8 cellular contexts compared by ENCODE assay signal in the genomic region with DNA sequence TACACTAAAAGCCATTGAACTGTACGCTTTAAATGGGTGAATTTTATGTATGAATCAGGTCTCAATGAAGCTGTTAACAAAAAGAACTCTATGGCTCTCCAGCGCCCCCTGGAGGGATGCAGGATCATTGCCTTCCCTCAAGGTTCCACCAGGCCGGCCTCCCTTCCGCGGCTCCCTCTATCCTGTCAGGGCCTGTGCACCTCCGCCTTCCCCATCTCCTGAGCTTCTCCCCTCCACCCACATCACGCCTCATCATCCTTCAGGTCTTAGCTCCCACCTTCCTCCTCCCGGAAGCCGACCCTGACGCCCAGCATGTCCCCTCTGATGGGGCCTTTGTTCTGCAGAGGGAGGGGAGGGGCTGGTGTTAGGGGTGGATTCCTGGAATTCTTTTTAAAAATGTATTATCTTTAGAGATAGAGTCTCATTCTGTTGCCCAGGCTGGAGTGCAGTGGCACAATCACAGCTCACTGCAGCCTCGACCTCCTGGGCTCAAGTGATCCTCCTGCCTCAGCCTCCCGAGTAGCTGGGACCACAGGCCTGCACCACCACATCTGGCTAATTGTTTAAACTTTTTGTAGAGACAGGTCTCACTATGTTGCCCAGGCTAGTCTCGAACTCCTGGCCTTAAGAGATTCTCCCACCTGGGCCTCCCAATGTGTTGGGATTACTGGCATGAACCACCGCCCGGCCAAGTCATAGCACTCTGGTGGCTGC. TPM values are rescaled to one million over a fixed set of nuclear protein-coding genes. Genes with fewer than 3 reads are reported as not detected.
DNase-seq lines count a peak whose midpoint lies in the region; ATAC-seq and TF ChIP-seq lines count a peak whose summit lies in the region.

No MANE protein-coding gene starts in this region.

- H3K9me3 ChIP-seq in PC-9 (ENCODE audit: insufficient read depth, low read depth) (no peaks in the 10 kb centered on the region), neural cell (ENCODE audit: low read length) (no peaks in the 10 kb centered on the region)

- no peak overlapping the region for H3K4me3 Mint-ChIP-seq in activated T-cell treated with anti-CD3 and anti-CD28 coated beads, Interleukin-2, amount 50 U/mL, for 24 hours
- no peak overlapping the region for H3K4me3 Mint-ChIP-seq in stimulated activated naive CD8-positive, alpha-beta T cell treated with anti-CD3 and anti-CD28 coated beads, Interleukin-15, amount 100 ng/mL, for 72 hours

- H3K27ac Mint-ChIP-seq in activated T-cell treated with anti-CD3 and anti-CD28 coated beads, Interleukin-2, amount 50 U/mL, for 24 hours: no peak overlapping the region
- H3K27ac Mint-ChIP-seq in stimulated activated naive CD8-positive, alpha-beta T cell treated with anti-CD3 and anti-CD28 coated beads, Interleukin-15, amount 100 ng/mL, for 72 hours: no peak overlapping the region

- H4K20me1 ChIP-seq in PC-9 (ENCODE audit: insufficient read depth): no peaks in the 10 kb centered on the region
- no peaks in the 10 kb centered on the region for H4K20me1 ChIP-seq in neural cell (ENCODE audit: insufficient read depth)

- intact Hi-C loops in PC-9 (cut with micrococcal nuclease; ENCODE audit: unreplicated experiment): loop anchor here (2.0 kb wide), 1 partner anchor 95 kb away; no protein-coding TSS in a partner anchor

- TF ChIP-seq EP300 in neural cell (conservative IDR thresholded peaks at IDR 0.05; ENCODE audit: poor library complexity, severe bottlenecking): no peak

- peaks cover 4% of the 10 kb centered on the region for H3K4me1 Mint-ChIP-seq in activated T-cell treated with anti-CD3 and anti-CD28 coated beads, Interleukin-2, amount 50 U/mL, for 24 hours (ENCODE audit: low read depth)
- H3K4me1 Mint-ChIP-seq in stimulated activated naive CD8-positive, alpha-beta T cell treated with anti-CD3 and anti-CD28 coated beads, Interleukin-15, amount 100 ng/mL, for 72 hours: peaks cover 5% of the 10 kb centered on the region

- H3K27me3 Mint-ChIP-seq in activated T-cell treated with anti-CD3 and anti-CD28 coated beads, Interleukin-2, amount 50 U/mL, for 24 hours: peaks cover 4% of the 10 kb centered on the region
- peaks cover 22% of the 10 kb centered on the region for H3K27me3 Mint-ChIP-seq in stimulated activated naive CD8-positive, alpha-beta T cell treated with anti-CD3 and anti-CD28 coated beads, Interleukin-15, amount 100 ng/mL, for 72 hours

- TF ChIP-seq CTCF in PC-9 (conservative IDR thresholded peaks at IDR 0.05): peak; percentile 97
- peak; percentile 62 for TF ChIP-seq CTCF in neural cell (IDR thresholded peaks at IDR 0.05; ENCODE audit: poor library complexity, severe bottlenecking)

- H3K9me2 ChIP-seq in PC-9 (ENCODE audit: insufficient read depth) (no peaks in the 10 kb centered on the region), neural cell (ENCODE audit: insufficient read depth, low read length) (no peaks in the 10 kb centered on the region)

- H3F3A ChIP-seq in PC-9 (ENCODE audit: insufficient read depth, low read depth) (no peaks in the 10 kb centered on the region; the same call in 1 of the 2 replicates), neural cell (ENCODE audit: insufficient read depth, low read length, poor library complexity, severe bottlenecking) (no peaks in the 10 kb centered on the region)

- H3K27ac ChIP-seq in PC-9: no peak overlapping the region
- H3K27ac ChIP-seq in neural cell (ENCODE audit: low read length): no peak overlapping the region

- H3K4me2 ChIP-seq in PC-9 (no peak overlapping the region), neural cell (ENCODE audit: low read length) (no peak overlapping the region)

- no peaks in the 10 kb centered on the region for H3K36me3 Mint-ChIP-seq in activated T-cell treated with anti-CD3 and anti-CD28 coated beads, Interleukin-2, amount 50 U/mL, for 24 hours (ENCODE audit: low read depth)

- no peak overlapping the region for H2AFZ ChIP-seq in PC-9
- H2AFZ ChIP-seq in neural cell (ENCODE audit: low read depth, low read length): no peak overlapping the region

- no peaks in the 10 kb centered on the region for H3K36me3 ChIP-seq in PC-9 (ENCODE audit: low read depth)
- no peaks in the 10 kb centered on the region for H3K36me3 ChIP-seq in neural cell (ENCODE audit: insufficient read depth, low read length)

- H3K4me3 ChIP-seq in PC-9 (no peak overlapping the region), neural cell (ENCODE audit: low read length) (no peak overlapping the region)

- POLR2A ChIA-PET in PC-9 (lab: Charles Lee; ENCODE audit: unreplicated experiment): no interaction called here

- no peak overlapping the region for H3K9ac ChIP-seq in neural cell (ENCODE audit: low read length)

- no peaks in the 10 kb centered on the region for H3K9me3 Mint-ChIP-seq in activated T-cell treated with anti-CD3 and anti-CD28 coated beads, Interleukin-2, amount 50 U/mL, for 24 hours
- H3K9me3 Mint-ChIP-seq in stimulated activated naive CD8-positive, alpha-beta T cell treated with anti-CD3 and anti-CD28 coated beads, Interleukin-15, amount 100 ng/mL, for 72 hours: no peaks in the 10 kb centered on the region

- H3K4me1 ChIP-seq in PC-9 (replicated peaks; ENCODE audit: insufficient read depth): no peaks in the 10 kb centered on the region

- no peaks in the 10 kb centered on the region for H3K79me2 ChIP-seq in PC-9 (ENCODE audit: low read depth)
- H3K79me2 ChIP-seq in neural cell (replicated peaks; ENCODE audit: insufficient read depth, low read length): no peaks in the 10 kb centered on the region

- CTCF ChIA-PET in PC-9 (lab: Charles Lee): interaction anchor here (0.9 to 1.1 kb wide), 3 partner anchors 36 to 42 kb away, joined by 3 to 5 read pairs (median 4); partner anchors contain the start of gene DHX34

- H3K27me3 ChIP-seq in PC-9 (ENCODE audit: insufficient read depth, low read depth): peaks cover 2% of the 10 kb centered on the region; the same call in 1 of the 2 replicates
- no peaks in the 10 kb centered on the region for H3K27me3 ChIP-seq in neural cell (ENCODE audit: insufficient read depth, low read depth, low read length)

- peak; percentile 58 for DNase-seq in COLO829 (ENCODE audit: low spot score)
- DNase-seq in HT-29 (ENCODE audit: low spot score): peak; percentile 94
- DNase-seq in PC-9: peak; percentile 49 to 73
- DNase-seq in activated T-cell treated with anti-CD3 and anti-CD28 coated beads, Interleukin-2, amount 50 U/mL, for 24 hours: peak; percentile 85
- DNase-seq in fibroblast of peridontal ligament (ENCODE audit: extremely low read depth): peak; percentile 80
- DNase-seq in stimulated activated naive CD8-positive, alpha-beta T cell treated with anti-CD3 and anti-CD28 coated beads, Interleukin-15, amount 100 ng/mL, for 72 hours: peak; percentile 76 to 78

- peak; percentile 84 for ATAC-seq in stimulated activated naive CD8-positive, alpha-beta T cell treated with anti-CD3 and anti-CD28 coated beads, Interleukin-15, amount 100 ng/mL, for 72 hours
- no peak for ATAC-seq in GM18909 (IDR thresholded peaks at IDR 0.05; ENCODE audit: poor library complexity, unreplicated experiment)

- TF ChIP-seq RAD21 in neural cell (conservative IDR thresholded peaks at IDR 0.05): peak; percentile 23

- BruUV-seq in PC-9 (replicated peaks; lab: Mats Ljungman, UMichigan): no TSS peak

TF ChIP-seq in neural cell, 6 proteins besides CTCF, POLR2A, EP300 and RAD21:
- TF ChIP-seq TAF1 (IDR thresholded peaks at IDR 0.05; ENCODE audit: low read depth) (no peak), SMC3 (conservative IDR thresholded peaks at IDR 0.05; ENCODE audit: poor library complexity) (peak; percentile 31), EZH2 (IDR thresholded peaks at IDR 0.05; ENCODE audit: borderline replicate concordance, insufficient read depth, low read length, poor library complexity, severe bottlenecking) (no peak), MXI1 (conservative IDR thresholded peaks at IDR 0.05; ENCODE audit: poor library complexity, severe bottlenecking) (no peak)

RNA-seq across cellular contexts. Expression of gene MEIS3, which starts 27.7 kb away (rescaled TPM):
- 0.37 and 1.1 TPM in 2 replicates for total RNA-seq in HT-29 (2014; rRNA removed; shearing (Covaris generic))
- total RNA-seq in PC-9 (2021): 1.9 and 4.9 TPM in 2 replicates
- polyA plus RNA-seq in neural cell: 357 and 379 TPM in 2 replicates
- polyA minus RNA-seq in neural cell: 171 and 197 TPM in 2 replicates

RNA-seq across cellular contexts. Expression of gene DHX34, which starts 42.6 kb away (rescaled TPM):
- 85.4 and 88.4 TPM in 2 replicates for total RNA-seq in HT-29 (2014; rRNA removed; shearing (Covaris generic))
- total RNA-seq in PC-9 (2021): 23.0 TPM in 2 replicates
- polyA plus RNA-seq in neural cell: 11.7 and 14.8 TPM in 2 replicates
- 22.9 and 24.1 TPM in 2 replicates for polyA minus RNA-seq in neural cell

RNA-seq across cellular contexts. Expression of gene C5AR2, which starts 59.7 kb away (rescaled TPM):
- not detected in 2 replicates for total RNA-seq in HT-29 (2014; rRNA removed; shearing (Covaris generic))
- not detected in 2 replicates for total RNA-seq in PC-9 (2021)
- polyA plus RNA-seq in neural cell: not detected in 2 replicates
- not detected in 2 replicates for polyA minus RNA-seq in neural cell
